Comparison of ENCODE assay signal across 27 cellular contexts in genomic region chr3:192870785-192871184, GRCh38.
"Had no signal": no experiment of that assay in that cellular context is flagged by ENCODE, and none has a peak within 500 bp of the region (broad histone marks: within the 10 kb centered on the region; RNA-seq: fewer than 3 reads in every experiment).

No MANE protein-coding gene starts in this region.

- H3K27ac Mint-ChIP-seq: activated CD4-positive, alpha-beta memory T cell treated with anti-CD3 and anti-CD28 coated beads, Interleukin-2, amount 10 ng/mL, durations not matched to agents 7 days and 5 days; activated CD4-positive, alpha-beta T cell treated with anti-CD3 and anti-CD28 coated beads, Interleukin-2, amount 10 ng/mL, durations not matched to agents 7 days and 5 days; activated naive CD4-positive, alpha-beta T cell treated with anti-CD3 and anti-CD28 coated beads, Interleukin-2, amount 10 ng/mL, durations not matched to agents 7 days and 5 days; activated naive CD4-positive, alpha-beta T cell treated with anti-CD3 and anti-CD28 coated beads, Interleukin-2, amount 50 U/mL, for 72 hours; activated T-cell treated with anti-CD3 and anti-CD28 coated beads, Interleukin-2, amount 50 U/mL, for 24 hours; activated T-cell treated with anti-CD3 and anti-CD28 coated beads, Interleukin-2, amount 50 U/mL, for 72 hours; effector memory CD8-positive, alpha-beta T cell had no signal

- H3K27ac ChIP-seq: brain microvascular endothelial cell, esophagus muscularis mucosa, foreskin keratinocyte, gastrocnemius medialis had no signal

- H3K9me3 Mint-ChIP-seq: activated CD4-positive, alpha-beta T cell treated with anti-CD3 and anti-CD28 coated beads, Interleukin-2, amount 10 ng/mL, durations not matched to agents 7 days and 5 days; activated T-cell treated with anti-CD3 and anti-CD28 coated beads, Interleukin-2, amount 50 U/mL, for 24 hours had no signal

- H3K36me3 ChIP-seq: brain microvascular endothelial cell, esophagus muscularis mucosa, gastrocnemius medialis had no signal

- H3K9me3 ChIP-seq: esophagus muscularis mucosa, gastrocnemius medialis had no signal

- H3K27me3 ChIP-seq: brain microvascular endothelial cell, esophagus muscularis mucosa, foreskin keratinocyte, gastrocnemius medialis had no signal

- H3K36me3 Mint-ChIP-seq: activated naive CD4-positive, alpha-beta T cell treated with anti-CD3 and anti-CD28 coated beads, Interleukin-2, amount 50 U/mL, for 72 hours had no signal

- ATAC-seq: activated naive CD4-positive, alpha-beta T cell treated with anti-CD3 and anti-CD28 coated beads, Interleukin-2, amount 50 U/mL, for 72 hours; activated T-cell treated with anti-CD3 and anti-CD28 coated beads, Interleukin-2, amount 50 U/mL, for 72 hours; effector memory CD8-positive, alpha-beta T cell; foreskin keratinocyte; gastrocnemius medialis had no signal

- H3K4me1 Mint-ChIP-seq: activated CD4-positive, alpha-beta T cell treated with anti-CD3 and anti-CD28 coated beads, Interleukin-2, amount 10 ng/mL, durations not matched to agents 7 days and 5 days had no signal

- DNase-seq: activated CD4-positive, alpha-beta memory T cell treated with anti-CD3 and anti-CD28 coated beads, Interleukin-2, amount 10 ng/mL, durations not matched to agents 7 days and 5 days; activated CD4-positive, alpha-beta T cell treated with anti-CD3 and anti-CD28 coated beads for 1 hour; activated CD4-positive, alpha-beta T cell treated with anti-CD3 and anti-CD28 coated beads for 4 hours; activated CD4-positive, alpha-beta T cell treated with anti-CD3 and anti-CD28 coated beads, Interleukin-2, amount 10 ng/mL, durations not matched to agents 7 days and 5 days; activated CD4-positive, alpha-beta T cell treated with anti-CD3 and anti-CD28 coated beads, Interleukin-2, amount 50 U/mL, for 4 hours; activated CD8-positive, alpha-beta memory T cell treated with anti-CD3 and anti-CD28 coated beads, Interleukin-2, amount 50 U/mL, for 48 hours; activated gamma-delta T cell; activated naive CD4-positive, alpha-beta T cell; activated naive CD4-positive, alpha-beta T cell treated with anti-CD3 and anti-CD28 coated beads, Interleukin-2, amount 10 ng/mL, durations not matched to agents 7 days and 5 days; activated T-cell treated with anti-CD3 and anti-CD28 coated beads for 4 hours; activated T-cell treated with anti-CD3 and anti-CD28 coated beads, Interleukin-2, amount 50 U/mL, for 24 hours; activated T-cell treated with anti-CD3 and anti-CD28 coated beads, Interleukin-2, amount 50 U/mL, for 72 hours; amniotic stem cell; anterior cingulate cortex; brain microvascular endothelial cell; caudate nucleus; cortex of kidney; dermis blood vessel endothelial cell; effector CD4-positive, alpha-beta T cell; effector memory CD8-positive, alpha-beta T cell; erythroblast; foreskin keratinocyte; gastrocnemius medialis; glutamatergic neuron; T-helper 2 cell had no signal

- H3K4me3 ChIP-seq: esophagus muscularis mucosa, gastrocnemius medialis had no signal

- H3K27me3 Mint-ChIP-seq: activated CD4-positive, alpha-beta memory T cell treated with anti-CD3 and anti-CD28 coated beads, Interleukin-2, amount 10 ng/mL, durations not matched to agents 7 days and 5 days; activated CD4-positive, alpha-beta T cell treated with anti-CD3 and anti-CD28 coated beads, Interleukin-2, amount 10 ng/mL, durations not matched to agents 7 days and 5 days; activated naive CD4-positive, alpha-beta T cell treated with anti-CD3 and anti-CD28 coated beads, Interleukin-2, amount 10 ng/mL, durations not matched to agents 7 days and 5 days; activated T-cell treated with anti-CD3 and anti-CD28 coated beads, Interleukin-2, amount 50 U/mL, for 24 hours; effector memory CD8-positive, alpha-beta T cell had no signal

- H3K4me3 Mint-ChIP-seq: activated CD4-positive, alpha-beta memory T cell treated with anti-CD3 and anti-CD28 coated beads, Interleukin-2, amount 10 ng/mL, durations not matched to agents 7 days and 5 days; activated CD4-positive, alpha-beta T cell treated with anti-CD3 and anti-CD28 coated beads, Interleukin-2, amount 10 ng/mL, durations not matched to agents 7 days and 5 days; activated naive CD4-positive, alpha-beta T cell treated with anti-CD3 and anti-CD28 coated beads, Interleukin-2, amount 10 ng/mL, durations not matched to agents 7 days and 5 days; activated T-cell treated with anti-CD3 and anti-CD28 coated beads, Interleukin-2, amount 50 U/mL, for 24 hours; activated T-cell treated with anti-CD3 and anti-CD28 coated beads, Interleukin-2, amount 50 U/mL, for 72 hours; effector memory CD8-positive, alpha-beta T cell had no signal
